Comparison of ENCODE assay signal across 15 cellular contexts in genomic region chrX:153922286-153922573, GRCh38. TPM values are rescaled to one million over a fixed set of nuclear protein-coding genes. Genes with fewer than 3 reads are reported as not detected.
A peak's percentile ranks its signal among the peaks of the same experiment; 100 is the strongest.
DNase-seq lines count a peak whose midpoint lies in the region; ATAC-seq and TF ChIP-seq lines count a peak whose summit lies in the region.
"Had no signal": no experiment of that assay in that cellular context is flagged by ENCODE, and none has a peak within 500 bp of the region (broad histone marks: within the 10 kb centered on the region; RNA-seq: fewer than 3 reads in every experiment).

No MANE protein-coding gene starts in this region.

- ATAC-seq in stimulated activated naive CD8-positive, alpha-beta T cell treated with anti-CD3 and anti-CD28 coated beads, Interleukin-15, amount 100 ng/mL, for 72 hours: no peak
- no peak for ATAC-seq in HG03095 (IDR thresholded peaks at IDR 0.05; ENCODE audit: unreplicated experiment)

- BruUV-seq in mammary epithelial cell (replicated peaks; lab: Mats Ljungman, UMichigan): no TSS peak

- no peak overlapping the region for H3K4me3 ChIP-seq in mammary epithelial cell (replicated peaks in 1 of 3; ENCODE audit: insufficient read depth in 1 of 3, low read depth in 2 of 3, low read length in 3 of 3)
- H3K4me3 ChIP-seq in breast epithelium: peak overlapping the region in 1 of 3 donors; percentile 46
- peak overlapping the region; percentile 46 for H3K4me3 ChIP-seq in WERI-Rb-1 (ENCODE audit: low read depth, low read length)
- H3K4me3 ChIP-seq: body of pancreas, PC-9, upper lobe of right lung had no signal

- H3K27ac ChIP-seq in mammary epithelial cell (ENCODE audit: insufficient read depth, low read depth, low read length) (no peak overlapping the region), breast epithelium (peak overlapping the region in 1 of 2 donors; percentile 48), WERI-Rb-1 (peak overlapping the region; percentile 92)
- H3K27ac ChIP-seq: body of pancreas, PC-9, upper lobe of right lung had no signal

- H3K4me1 Mint-ChIP-seq in glutamatergic neuron (ENCODE audit: low read depth, unreplicated experiment): peaks cover 10% of the 10 kb centered on the region
- H3K4me1 Mint-ChIP-seq in stimulated activated naive CD8-positive, alpha-beta T cell treated with anti-CD3 and anti-CD28 coated beads, Interleukin-15, amount 100 ng/mL, for 72 hours: peaks cover 44% of the 10 kb centered on the region

- H3K4me3 Mint-ChIP-seq in glutamatergic neuron (ENCODE audit: unreplicated experiment): peak overlapping the region; percentile 52
- peak overlapping the region; percentile 89 to 95 for H3K4me3 Mint-ChIP-seq in stimulated activated naive CD8-positive, alpha-beta T cell treated with anti-CD3 and anti-CD28 coated beads, Interleukin-15, amount 100 ng/mL, for 72 hours
- H3K4me3 Mint-ChIP-seq: WTC11 had no signal

- in situ Hi-C loops in mammary epithelial cell (cut with MboI; ENCODE audit: low sequenced_read_pairs in 2 of 2): no loop called here

- no peaks in the 10 kb centered on the region for H3K79me2 ChIP-seq in mammary epithelial cell (ENCODE audit: insufficient read depth, low read length)

- no peak for DNase-seq in mammary epithelial cell
- DNase-seq in breast epithelium (ENCODE audit: low spot score in 2 of 2): no peak
- DNase-seq in WERI-Rb-1: no peak
- no peak for DNase-seq in glutamatergic neuron
- no peak for DNase-seq in stimulated activated naive CD8-positive, alpha-beta T cell treated with anti-CD3 and anti-CD28 coated beads, Interleukin-15, amount 100 ng/mL, for 72 hours
- no peak for DNase-seq in GDM1 (lab: John Stamatoyannopoulos, UW)
- no peak for DNase-seq in Ammon's horn (ENCODE audit: low spot score)
- DNase-seq: NCI-H1930, PC-9 had no signal

- intact Hi-C loops in mammary epithelial cell (cut with micrococcal nuclease): no loop called here
- intact Hi-C loops in breast epithelium (cut with DNase I; ENCODE audit: low total_unique reads): no loop called here

- peak overlapping the region; percentile 85 for H3K27ac Mint-ChIP-seq in glutamatergic neuron (ENCODE audit: unreplicated experiment)
- no peak overlapping the region for H3K27ac Mint-ChIP-seq in stimulated activated naive CD8-positive, alpha-beta T cell treated with anti-CD3 and anti-CD28 coated beads, Interleukin-15, amount 100 ng/mL, for 72 hours
- H3K27ac Mint-ChIP-seq: WTC11 had no signal

- peaks cover 4% of the 10 kb centered on the region for H3K9me3 Mint-ChIP-seq in glutamatergic neuron (ENCODE audit: unreplicated experiment)
- no peaks in the 10 kb centered on the region for H3K9me3 Mint-ChIP-seq in stimulated activated naive CD8-positive, alpha-beta T cell treated with anti-CD3 and anti-CD28 coated beads, Interleukin-15, amount 100 ng/mL, for 72 hours
- H3K9me3 Mint-ChIP-seq: WTC11 had no signal

- no peak for TF ChIP-seq POLR2A in breast epithelium (IDR thresholded peaks at IDR 0.05)

- peaks cover 24% of the 10 kb centered on the region for H3K4me1 ChIP-seq in mammary epithelial cell (ENCODE audit: insufficient read depth, low read length)
- H3K4me1 ChIP-seq in breast epithelium: no peaks in the 10 kb centered on the region

- H3K36me3 Mint-ChIP-seq in glutamatergic neuron (ENCODE audit: unreplicated experiment): no peaks in the 10 kb centered on the region

- H3K27me3 ChIP-seq in mammary epithelial cell (ENCODE audit: insufficient read depth, low read length): no peaks in the 10 kb centered on the region
- H3K27me3 ChIP-seq in breast epithelium: peaks cover 0 to 65% of the 10 kb centered on the region in 2 donors
- H3K27me3 ChIP-seq in WERI-Rb-1 (ENCODE audit: insufficient read depth, low read depth, severe bottlenecking): peaks cover 15% of the 10 kb centered on the region
- H3K27me3 ChIP-seq: body of pancreas, upper lobe of right lung had no signal

- 60% methylated on average over 1 of the region's 7 CpGs for WGBS in mammary epithelial cell (ENCODE audit: low coverage, missing lambda C conversion rate)

- H4K20me1 ChIP-seq in mammary epithelial cell (ENCODE audit: insufficient read depth, low read length): no peaks in the 10 kb centered on the region

- H3K9me3 ChIP-seq in mammary epithelial cell (replicated peaks; ENCODE audit: insufficient read depth, low read length): no peaks in the 10 kb centered on the region
- H3K9me3 ChIP-seq in breast epithelium: no peaks in the 10 kb centered on the region
- no peaks in the 10 kb centered on the region for H3K9me3 ChIP-seq in WERI-Rb-1 (ENCODE audit: severe bottlenecking)
- H3K9me3 ChIP-seq: body of pancreas, upper lobe of right lung had no signal

- peak overlapping the region; percentile 73 for H2AFZ ChIP-seq in mammary epithelial cell (ENCODE audit: low read depth, low read length)
- H2AFZ ChIP-seq: PC-9 had no signal

- no peak overlapping the region for H3K9ac ChIP-seq in mammary epithelial cell (ENCODE audit: insufficient read depth, low read length)

- CTCF ChIA-PET in mammary epithelial cell (lab: Charles Lee; ENCODE audit: low non-redundant PET): no interaction called here

- H3K4me2 ChIP-seq in mammary epithelial cell (ENCODE audit: insufficient read depth, low read depth, low read length): no peak overlapping the region
- H3K4me2 ChIP-seq: PC-9 had no signal

- dilution Hi-C loops in mammary epithelial cell (cut with HindIII; ENCODE audit: low sequenced_read_pairs): loop anchor here (5.0 kb wide), 4 partner anchors 35 to 100 kb away; partner anchors contain the start of genes IRAK1 and L1CAM

- TF ChIP-seq CTCF in mammary epithelial cell (conservative IDR thresholded peaks at IDR 0.05 in 1 of 2, IDR thresholded peaks at IDR 0.05 in 1 of 2; ENCODE audit: extremely low read depth in 1 of 2, insufficient read depth in 1 of 2, low read depth in 1 of 2, low read length in 2 of 2): no peak
- TF ChIP-seq CTCF in breast epithelium (IDR thresholded peaks at IDR 0.05): no peak
- no peak for TF ChIP-seq CTCF in WERI-Rb-1 (IDR thresholded peaks at IDR 0.05; ENCODE audit: low read depth, low read length)
- no peak for TF ChIP-seq CTCF in glutamatergic neuron (IDR thresholded peaks at IDR 0.05; ENCODE audit: partially characterized antibody, unreplicated experiment)

- H3K36me3 ChIP-seq in mammary epithelial cell (ENCODE audit: insufficient read depth, low read length) (no peaks in the 10 kb centered on the region), breast epithelium (no peaks in the 10 kb centered on the region), WERI-Rb-1 (peaks cover 6% of the 10 kb centered on the region)
- H3K36me3 ChIP-seq: upper lobe of right lung had no signal

- H3K27me3 Mint-ChIP-seq in glutamatergic neuron (ENCODE audit: unreplicated experiment): peaks cover 5% of the 10 kb centered on the region
- no peaks in the 10 kb centered on the region for H3K27me3 Mint-ChIP-seq in stimulated activated naive CD8-positive, alpha-beta T cell treated with anti-CD3 and anti-CD28 coated beads, Interleukin-15, amount 100 ng/mL, for 72 hours

RNA-seq across cellular contexts. Expression of gene ARHGAP4, which starts 3.8 kb away (rescaled TPM):
- 1 to 10 TPM; 1.3 to 2.3 TPM for total RNA-seq in mammary epithelial cell
- 0.66 TPM for polyA plus RNA-seq in mammary epithelial cell
- polyA minus RNA-seq in mammary epithelial cell: 3.4 TPM
- 10 to 100 TPM; 18.4 to 21.5 (median 19.8) TPM for total RNA-seq in breast epithelium
- 33.5 TPM for total RNA-seq in glutamatergic neuron (ENCODE audit: unreplicated experiment)

RNA-seq across cellular contexts. Expression of gene NAA10, which starts 12.6 kb away (rescaled TPM):
- total RNA-seq in mammary epithelial cell (100 to 1,000 TPM in 1 of 2 donors, 10 to 100 TPM in 1; 90.4 to 115 TPM), breast epithelium (10 to 100 TPM; 57.7 to 81.0 (median 79.2) TPM), glutamatergic neuron (ENCODE audit: unreplicated experiment) (129 TPM)
- 193 TPM for polyA plus RNA-seq in mammary epithelial cell
- 94.6 TPM for polyA minus RNA-seq in mammary epithelial cell

RNA-seq across cellular contexts. Expression of gene AVPR2, which starts 17.8 kb away (rescaled TPM):
- total RNA-seq in mammary epithelial cell: not detected
- polyA plus RNA-seq in mammary epithelial cell: not detected
- polyA minus RNA-seq in mammary epithelial cell: not detected
- 1 to 10 TPM in 2 of 3 donors, under 1 TPM in 1; 0.44 to 5.9 (median 5.3) TPM for total RNA-seq in breast epithelium
- total RNA-seq in glutamatergic neuron (ENCODE audit: unreplicated experiment): not detected
- total RNA-seq: HT-29, left lobe of liver had no signal

RNA-seq across cellular contexts. Expression of gene RENBP, which starts 22.2 kb away (rescaled TPM):
- total RNA-seq in mammary epithelial cell: not detected
- not detected for polyA plus RNA-seq in mammary epithelial cell
- not detected for polyA minus RNA-seq in mammary epithelial cell
- 10 to 100 TPM in 1 of 3 donors, 1 to 10 TPM in 2; 6.6 to 50.7 (median 6.9) TPM for total RNA-seq in breast epithelium
- total RNA-seq in glutamatergic neuron (ENCODE audit: unreplicated experiment): 16.1 TPM

RNA-seq across cellular contexts. Expression of gene L1CAM, which starts 36.3 kb away (rescaled TPM):
- 10 to 100 TPM; 46.2 to 96.4 TPM for total RNA-seq in mammary epithelial cell
- polyA plus RNA-seq in mammary epithelial cell: 36.5 TPM
- 122 TPM for polyA minus RNA-seq in mammary epithelial cell
- total RNA-seq in breast epithelium: 1 to 10 TPM in 1 of 3 donors, under 1 TPM in 2; 0.29 to 1.8 (median 0.66) TPM
- 925 TPM for total RNA-seq in glutamatergic neuron (ENCODE audit: unreplicated experiment)
- total RNA-seq: HT-29 had no signal

Comparison
In these comparisons a context has a peak if more than half of its experiments do, and no peak if none do; other contexts are left out.
1. RNA of gene ARHGAP4, which starts 3.8 kb away (total RNA-seq): 33.5 TPM in glutamatergic neuron (single experiment) and 18.4 to 21.5 TPM in breast epithelium; 1.3 to 2.3 TPM in mammary epithelial cell; every median in the first group is over 4 times any median in the second.